In genomic region chr15:40002295-40002694, GRCh38 we compare ENCODE assay signal across 15 cellular contexts. TPM values are rescaled to one million over a fixed set of nuclear protein-coding genes. Genes with fewer than 3 reads are reported as not detected.
DNase-seq lines count a peak whose midpoint lies in the region; ATAC-seq and FAIRE-seq lines count a peak whose summit lies in the region.
"Had no signal": no experiment of that assay in that cellular context is flagged by ENCODE, and none has a peak within 500 bp of the region (broad histone marks: within the 10 kb centered on the region; RNA-seq: fewer than 3 reads in every experiment).

No MANE protein-coding gene starts in this region.

- 65 to 80% (median 72%) methylated on average over 2 of the region's 2 CpGs for WGBS in small intestine, 3 donors

- H3K4me1 ChIP-seq in small intestine (ENCODE audit: control insufficient read depth in 2 of 2, insufficient read depth in 1 of 2, low read depth in 1 of 2, low read length in 1 of 2): no peaks in the 10 kb centered on the region

- no peaks in the 10 kb centered on the region for H3K27me3 ChIP-seq in small intestine (ENCODE audit: control insufficient read depth in 2 of 2, insufficient read depth in 2 of 2, low read length in 2 of 2)

- FAIRE-seq in small intestine (lab: Jason Lieb, UNC): no peak
- FAIRE-seq: endometrium had no signal

- H3K4me3 ChIP-seq in small intestine (ENCODE audit: low read depth in 1 of 2, low read length in 2 of 2): no peak overlapping the region

- DNase-seq in HPDE6-E6E7 (ENCODE audit: extremely low spot score) (peak; percentile 43), SW480 (ENCODE audit: low spot score) (peak; percentile 76), fibroblast of peridontal ligament (ENCODE audit: extremely low read depth) (peak; percentile 8), small intestine (peak; percentile 71)
- DNase-seq in activated CD4-positive, alpha-beta T cell treated with anti-CD3 and anti-CD28 coated beads for 48 hours: no peak
- DNase-seq: activated gamma-delta T cell; CD4-positive, alpha-beta memory T cell; H9; left ventricle myocardium superior; MM.1S; NCI-H2171; NK-92 treated with Interleukin-12 subunit alpha and Interleukin-12 subunit beta, amount 100 ng/mL, for 24 hours had no signal

- peaks cover 2 to 3% of the 10 kb centered on the region in 2 donors for H3K36me3 ChIP-seq in small intestine (ENCODE audit: control insufficient read depth in 2 of 2, insufficient read depth in 2 of 2, low read length in 2 of 2)

- no peak overlapping the region for H3K27ac ChIP-seq in small intestine (ENCODE audit: low read depth in 1 of 2, low read length in 1 of 2)

- no peak for ATAC-seq in HG02885 (IDR thresholded peaks at IDR 0.05; ENCODE audit: poor library complexity, unreplicated experiment)
- ATAC-seq in GM19452 (IDR thresholded peaks at IDR 0.05; ENCODE audit: unreplicated experiment): no peak
- ATAC-seq: left ventricle myocardium superior had no signal

- no peaks in the 10 kb centered on the region for H3K9me3 ChIP-seq in small intestine (ENCODE audit: control insufficient read depth, low read depth)

RNA-seq across cellular contexts. Expression of gene SRP14, which starts 36.7 kb away (rescaled TPM):
- 100 to 1,000 TPM; 282 to 329 (median 318) TPM for polyA plus RNA-seq in small intestine
